28 cellular contexts compared by ENCODE assay signal in the genomic region with DNA sequence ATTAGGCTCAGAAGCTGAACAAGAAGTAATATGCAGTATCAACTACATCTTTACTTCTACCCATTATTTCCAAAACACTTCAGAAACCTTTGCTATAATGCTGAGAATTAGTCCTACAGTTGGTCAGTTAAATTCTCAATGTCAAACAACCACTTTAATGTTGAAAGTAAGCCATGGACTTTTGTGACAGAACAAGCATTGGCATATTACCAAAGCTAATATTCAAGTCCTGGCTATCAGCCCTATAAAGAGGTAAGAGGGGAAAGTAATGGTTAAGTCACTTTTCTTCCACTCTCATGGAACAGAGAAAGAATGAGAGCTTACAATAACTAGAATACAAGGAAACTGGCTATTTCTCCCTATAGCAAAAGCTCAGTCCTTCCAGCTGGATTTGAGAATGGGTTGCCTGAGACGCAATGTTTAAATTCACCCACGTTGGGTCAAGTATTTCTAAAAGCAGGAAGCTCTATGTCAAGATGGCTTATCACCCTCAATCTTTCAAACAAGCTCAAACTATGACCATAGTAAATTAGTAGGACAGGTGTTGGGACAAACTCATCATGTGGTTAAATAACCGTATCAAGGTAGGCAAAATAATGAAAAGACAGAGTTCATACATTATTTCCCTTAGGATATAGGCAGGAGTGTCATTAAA.
"Had no signal": no experiment of that assay in that cellular context is flagged by ENCODE, and none has a peak within 500 bp of the region (broad histone marks: within the 10 kb centered on the region; RNA-seq: fewer than 3 reads in every experiment).

No MANE protein-coding gene starts in this region.

- H3K36me3 ChIP-seq: stomach, tibial artery, upper lobe of right lung had no signal

- H3K27ac Mint-ChIP-seq: activated CD4-positive, alpha-beta memory T cell treated with anti-CD3 and anti-CD28 coated beads, Interleukin-2, amount 10 ng/mL, durations not matched to agents 7 days and 5 days; activated CD4-positive, alpha-beta T cell treated with anti-CD3 and anti-CD28 coated beads, Interleukin-2, amount 10 ng/mL, durations not matched to agents 7 days and 5 days; activated naive CD4-positive, alpha-beta T cell treated with anti-CD3 and anti-CD28 coated beads, Interleukin-2, amount 50 U/mL, for 72 hours; activated T-cell treated with anti-CD3 and anti-CD28 coated beads, Interleukin-2, amount 50 U/mL, for 24 hours; activated T-helper 17 cell treated with anti-CD3 and anti-CD28 coated beads, Interleukin-2, amount 50 U/mL, for 72 hours; stimulated activated memory B cell treated with anti-CD40 and anti-IgM and Interleukin-4, amounts not matched to agents 10 μg/mL and 1 μg/mL and 100 μg/mL, for 72 hours; WTC11 had no signal

- H3K4me2 ChIP-seq: smooth muscle cell had no signal

- H3K27me3 Mint-ChIP-seq: activated CD4-positive, alpha-beta T cell treated with anti-CD3 and anti-CD28 coated beads, Interleukin-2, amount 10 ng/mL, durations not matched to agents 7 days and 5 days; activated T-cell treated with anti-CD3 and anti-CD28 coated beads, Interleukin-2, amount 50 U/mL, for 24 hours; activated T-helper 17 cell treated with anti-CD3 and anti-CD28 coated beads, Interleukin-2, amount 50 U/mL, for 72 hours; central memory CD8-positive, alpha-beta T cell; stimulated activated memory B cell treated with anti-CD40 and anti-IgM and Interleukin-4, amounts not matched to agents 10 μg/mL and 1 μg/mL and 100 μg/mL, for 72 hours had no signal

- H3K4me3 ChIP-seq: psoas muscle, smooth muscle cell, stomach, tibial artery, upper lobe of right lung had no signal

- H3K27me3 ChIP-seq: stomach, tibial artery, upper lobe of right lung had no signal

- H3K4me3 Mint-ChIP-seq: activated CD4-positive, alpha-beta memory T cell treated with anti-CD3 and anti-CD28 coated beads, Interleukin-2, amount 10 ng/mL, durations not matched to agents 7 days and 5 days; activated CD4-positive, alpha-beta T cell treated with anti-CD3 and anti-CD28 coated beads, Interleukin-2, amount 10 ng/mL, durations not matched to agents 7 days and 5 days; activated T-cell treated with anti-CD3 and anti-CD28 coated beads, Interleukin-2, amount 50 U/mL, for 24 hours; activated T-helper 17 cell treated with anti-CD3 and anti-CD28 coated beads, Interleukin-2, amount 50 U/mL, for 72 hours; central memory CD8-positive, alpha-beta T cell; naive thymus-derived CD4-positive, alpha-beta T cell; stimulated activated memory B cell treated with anti-CD40 and anti-IgM and Interleukin-4, amounts not matched to agents 10 μg/mL and 1 μg/mL and 100 μg/mL, for 72 hours; WTC11 had no signal

- H3K4me1 Mint-ChIP-seq: activated CD4-positive, alpha-beta memory T cell treated with anti-CD3 and anti-CD28 coated beads, Interleukin-2, amount 10 ng/mL, durations not matched to agents 7 days and 5 days; activated CD4-positive, alpha-beta T cell treated with anti-CD3 and anti-CD28 coated beads, Interleukin-2, amount 10 ng/mL, durations not matched to agents 7 days and 5 days; activated T-helper 17 cell treated with anti-CD3 and anti-CD28 coated beads, Interleukin-2, amount 50 U/mL, for 72 hours; central memory CD8-positive, alpha-beta T cell; WTC11 had no signal

- H3K36me3 Mint-ChIP-seq: activated naive CD4-positive, alpha-beta T cell treated with anti-CD3 and anti-CD28 coated beads, Interleukin-2, amount 50 U/mL, for 72 hours; naive thymus-derived CD4-positive, alpha-beta T cell; stimulated activated memory B cell treated with anti-CD40 and anti-IgM and Interleukin-4, amounts not matched to agents 10 μg/mL and 1 μg/mL and 100 μg/mL, for 72 hours; WTC11 had no signal

- H3K9ac ChIP-seq: parathyroid adenoma had no signal

- H3K9me3 ChIP-seq: psoas muscle, stomach, tibial artery, upper lobe of right lung had no signal

- H2AFZ ChIP-seq: parathyroid adenoma had no signal

- H3K4me1 ChIP-seq: parathyroid adenoma, psoas muscle, upper lobe of right lung had no signal

- DNase-seq: activated CD4-positive, alpha-beta memory T cell treated with anti-CD3 and anti-CD28 coated beads, Interleukin-2, amount 10 ng/mL, durations not matched to agents 7 days and 5 days; activated CD4-positive, alpha-beta T cell treated with anti-CD3 and anti-CD28 coated beads for 1 hour; activated CD4-positive, alpha-beta T cell treated with anti-CD3 and anti-CD28 coated beads, Interleukin-2, amount 10 ng/mL, durations not matched to agents 7 days and 5 days; activated CD8-positive, alpha-beta memory T cell treated with anti-CD3 and anti-CD28 coated beads, Interleukin-2, amount 50 U/mL, for 48 hours; activated T-cell treated with anti-CD3 and anti-CD28 coated beads, Interleukin-2, amount 50 U/mL, for 24 hours; dermis blood vessel endothelial cell; effector CD8-positive, alpha-beta T cell; glutamatergic neuron; left ventricle myocardium superior; midbrain; naive thymus-derived CD4-positive, alpha-beta T cell; nucleus accumbens; psoas muscle; stimulated activated CD4-positive, alpha-beta T cell treated with anti-CD3 and anti-CD28 coated beads, Interleukin-1b, Interleukin-23, amount 100 ng/mL, for 48 hours; stimulated activated CD4-positive, alpha-beta T cell treated with anti-CD3 and anti-CD28 coated beads, Interleukin-4, amount 100 ng/mL, for 4 hours; stimulated activated CD8-positive, alpha-beta memory T cell treated with anti-CD3 and anti-CD28 coated beads, Interleukin-4, amount 100 ng/mL, for 48 hours; stomach; T-helper 2 cell; tibial artery; upper lobe of right lung had no signal

- ATAC-seq: activated naive CD4-positive, alpha-beta T cell treated with anti-CD3 and anti-CD28 coated beads, Interleukin-2, amount 50 U/mL, for 72 hours; activated T-helper 17 cell treated with anti-CD3 and anti-CD28 coated beads, Interleukin-2, amount 50 U/mL, for 72 hours; left ventricle myocardium superior; naive thymus-derived CD4-positive, alpha-beta T cell; psoas muscle; stimulated activated memory B cell treated with anti-CD40 and anti-IgM and Interleukin-4, amounts not matched to agents 10 μg/mL and 1 μg/mL and 100 μg/mL, for 72 hours; upper lobe of right lung; WTC11 had no signal

- H3K27ac ChIP-seq: epithelial cell of prostate, parathyroid adenoma, psoas muscle, tibial artery, upper lobe of right lung had no signal
